ENCODE assay signal across 15 cellular contexts in the genomic region with DNA sequence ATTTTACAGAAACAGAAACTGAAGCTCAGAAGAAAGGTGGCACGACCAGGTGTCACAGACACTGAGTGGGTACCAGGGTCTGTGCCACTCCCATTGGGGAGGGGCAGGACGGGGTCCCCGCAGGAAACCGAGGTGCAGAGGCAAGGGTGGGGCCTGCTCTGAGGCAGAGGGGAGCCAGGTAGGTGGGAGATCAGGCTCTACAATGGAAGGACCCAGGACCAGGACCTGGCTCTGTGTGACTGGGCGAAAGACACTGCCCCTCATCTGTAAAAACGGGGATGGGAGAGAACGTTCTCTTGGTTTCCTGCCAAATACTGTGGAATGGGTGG. TPM values are rescaled to one million over a fixed set of nuclear protein-coding genes. Genes with fewer than 3 reads are reported as not detected.
DNase-seq lines count a peak whose midpoint lies in the region; ATAC-seq and TF ChIP-seq lines count a peak whose summit lies in the region.
"Had no signal": no experiment of that assay in that cellular context is flagged by ENCODE, and none has a peak within 500 bp of the region (broad histone marks: within the 10 kb centered on the region; RNA-seq: fewer than 3 reads in every experiment).

No MANE protein-coding gene starts in this region.

- no peak for DNase-seq in heart right ventricle
- no peak for DNase-seq in cardiac septum (ENCODE audit: low spot score)
- DNase-seq in activated B cell treated with CpG ODN at 0.5 μM for 24 hours = no peak
- no peak for DNase-seq in right atrium auricular region (ENCODE audit: low spot score)
- DNase-seq in tibial artery = no peak
- DNase-seq in ovary = no peak
- DNase-seq in NCI-H2107 treated with DMSO at 0.1 percent for 48 hours (lab: John Stamatoyannopoulos, UW; ENCODE audit: unreplicated experiment) = no peak
- no peak for DNase-seq in SKM-1 treated with dmso at 0.1 percent for 144 hours (lab: John Stamatoyannopoulos, UW; ENCODE audit: unreplicated experiment)
- DNase-seq: activated CD4-positive, alpha-beta T cell treated with anti-CD3 and anti-CD28 coated beads for 4 hours; activated gamma-delta T cell treated with Interleukin-2 at 50 U/mL for 16 hours; midbrain; stimulated activated CD4-positive, alpha-beta T cell treated with anti-CD3 and anti-CD28 coated beads, Interleukin-2, amount 100 ng/mL, for 48 hours; stimulated activated naive CD4-positive, alpha-beta T cell treated with Interleukin-2 at 50 U/mL for 16 hours had no signal

- CTCF ChIA-PET in activated B cell treated with CpG ODN at 0.5 μM for 24 hours (lab: Charles Lee) = interaction anchor here (0.8 to 1.1 kb wide), 2 partner anchors 11 to 12 kb away, joined by 3 read pairs; no protein-coding TSS in a partner anchor

- H3K4me3 Mint-ChIP-seq in activated B cell treated with CpG ODN at 0.5 μM for 24 hours = peak overlapping the region; percentile 19

- no peak for ATAC-seq in heart right ventricle
- no peak for ATAC-seq in activated B cell treated with CpG ODN at 0.5 μM for 24 hours (ENCODE audit: low read depth)

- 63 to 66% methylated on average over 7 of the region's 7 CpGs for WGBS in heart right ventricle, 2 donors
- WGBS in ovary, 3 donors = 59 to 74% (median 68%) methylated on average over 7 of the region's 7 CpGs

- TF ChIP-seq CTCF in heart right ventricle (IDR thresholded peaks at IDR 0.05) (no peak), activated B cell treated with CpG ODN at 0.5 μM for 24 hours (IDR thresholded peaks at IDR 0.05) (no peak), right atrium auricular region (IDR thresholded peaks at IDR 0.05) (no peak), tibial artery (IDR thresholded peaks at IDR 0.05) (no peak), ovary (IDR thresholded peaks at IDR 0.05) (no peak)

- H3K4me3 ChIP-seq in heart right ventricle (peak overlapping the region in 9 of 10 donors; percentile 8 to 49 (median 41)), right atrium auricular region (peak overlapping the region; percentile 19 to 25), tibial artery (peak overlapping the region; percentile 46 to 49), ovary (no peak overlapping the region)

- no peaks in the 10 kb centered on the region for H3K36me3 ChIP-seq in heart right ventricle
- no peaks in the 10 kb centered on the region for H3K36me3 ChIP-seq in right atrium auricular region
- H3K36me3 ChIP-seq in tibial artery = no peaks in the 10 kb centered on the region
- no peaks in the 10 kb centered on the region for H3K36me3 ChIP-seq in ovary

- intact Hi-C loops in heart right ventricle (cut with DNase I) = no loop called here
- intact Hi-C loops in cardiac septum (cut with DNase I) = no loop called here
- intact Hi-C loops in activated B cell treated with CpG ODN at 0.5 μM for 24 hours (cut with micrococcal nuclease) = no loop called here
- intact Hi-C loops in tibial artery (cut with DNase I; ENCODE audit: low total_unique reads) = no loop called here
- intact Hi-C loops in ovary (cut with DNase I) = no loop called here

- peaks cover 80% of the 10 kb centered on the region for H3K4me1 Mint-ChIP-seq in activated B cell treated with CpG ODN at 0.5 μM for 24 hours

- no peaks in the 10 kb centered on the region for H3K9me3 Mint-ChIP-seq in activated B cell treated with CpG ODN at 0.5 μM for 24 hours

- POLR2A ChIA-PET in activated B cell treated with CpG ODN at 0.5 μM for 24 hours (lab: Charles Lee) = interaction anchor here (0.7 to 1.5 kb wide), 5 partner anchors 10 to 98 kb away, joined by 3 to 9 read pairs (median 4); a partner anchor contains a TSS

- H3K4me1 ChIP-seq in heart right ventricle (peaks cover 28 to 89% (median 78%) of the 10 kb centered on the region in 9 donors), right atrium auricular region (peaks cover 0 to 78% of the 10 kb centered on the region in 2 donors), tibial artery (peaks cover 7 to 96% (median 87%) of the 10 kb centered on the region in 4 donors), ovary (ENCODE audit: insufficient read depth) (no peaks in the 10 kb centered on the region)

- no peaks in the 10 kb centered on the region for H3K9me3 ChIP-seq in heart right ventricle
- H3K9me3 ChIP-seq in right atrium auricular region = no peaks in the 10 kb centered on the region
- no peaks in the 10 kb centered on the region for H3K9me3 ChIP-seq in tibial artery
- no peaks in the 10 kb centered on the region for H3K9me3 ChIP-seq in ovary

- H3K27ac ChIP-seq in heart right ventricle = peak overlapping the region in 7 of 10 donors; percentile 40 to 79 (median 74)
- H3K27ac ChIP-seq in right atrium auricular region = peak overlapping the region; percentile 65 to 71
- peak overlapping the region; percentile 90 to 94 for H3K27ac ChIP-seq in tibial artery
- H3K27ac ChIP-seq in ovary = no peak overlapping the region

- peaks cover 2% of the 10 kb centered on the region for H3K36me3 Mint-ChIP-seq in activated B cell treated with CpG ODN at 0.5 μM for 24 hours (ENCODE audit: low read depth)

- peak overlapping the region; percentile 46 for H3K27ac Mint-ChIP-seq in activated B cell treated with CpG ODN at 0.5 μM for 24 hours

- TF ChIP-seq EP300 in ovary (IDR thresholded peaks at IDR 0.05) = no peak

- no peaks in the 10 kb centered on the region for H3K27me3 Mint-ChIP-seq in activated B cell treated with CpG ODN at 0.5 μM for 24 hours

- H3K27me3 ChIP-seq in heart right ventricle (no peaks in the 10 kb centered on the region), right atrium auricular region (no peaks in the 10 kb centered on the region), tibial artery (no peaks in the 10 kb centered on the region), ovary (no peaks in the 10 kb centered on the region)

- no peak for TF ChIP-seq POLR2A in ovary (IDR thresholded peaks at IDR 0.05)

RNA-seq across cellular contexts. Expression of a gene that starts 2.8 kb away (rescaled TPM):
- 10 to 100 TPM in 1 of 10 donors, 1 to 10 TPM in 9; 1.4 to 13.7 (median 2.6) TPM for total RNA-seq in heart right ventricle
- polyA plus RNA-seq in heart right ventricle = 1 to 10 TPM; 5.5 to 8.5 TPM
- 8.6 TPM for total RNA-seq in cardiac septum
- total RNA-seq in activated B cell treated with CpG ODN at 0.5 μM for 24 hours = 13.4 and 17.8 TPM in 2 replicates
- total RNA-seq in right atrium auricular region = 10 to 100 TPM in 1 of 2 donors, 1 to 10 TPM in 1; 7.0 to 20.6 TPM
- 1 to 10 TPM in 3 of 7 donors, under 1 TPM in 4; 0.24 to 1.5 (median 0.71) TPM for total RNA-seq in ovary
- 1 to 10 TPM in 1 of 2 donors, under 1 TPM in 1; 0.55 to 1.8 TPM for polyA plus RNA-seq in ovary
- total RNA-seq: MCF 10A had no signal

RNA-seq across cellular contexts. Expression of a gene that starts 13.9 kb away (rescaled TPM):
- total RNA-seq in heart right ventricle (1 to 10 TPM in 2 of 10 donors, not detected in 8; 1.9 to 5.9 TPM), cardiac septum (not detected), activated B cell treated with CpG ODN at 0.5 μM for 24 hours (33.1 and 38.2 TPM in 2 replicates), right atrium auricular region (not detected), ovary (not detected)
- polyA plus RNA-seq in heart right ventricle (not detected), ovary (not detected)
- total RNA-seq: MCF 10A had no signal
- polyA plus RNA-seq: CD14-positive monocyte had no signal

RNA-seq across cellular contexts. Expression of a gene that starts 21.0 kb away (rescaled TPM):
- total RNA-seq in heart right ventricle (100 to 1,000 TPM; 214 to 488 (median 287) TPM), cardiac septum (271 TPM), activated B cell treated with CpG ODN at 0.5 μM for 24 hours (174 and 200 TPM in 2 replicates), right atrium auricular region (100 to 1,000 TPM; 210 to 296 TPM), ovary (100 to 1,000 TPM in 5 of 7 donors, 10 to 100 TPM in 2; 80.5 to 312 (median 225) TPM)
- polyA plus RNA-seq in heart right ventricle (100 to 1,000 TPM; 304 to 370 TPM), ovary (100 to 1,000 TPM; 191 to 646 TPM)

RNA-seq across cellular contexts. Expression of a gene that starts 38.9 kb away (rescaled TPM):
- 10 to 100 TPM in 7 of 10 donors, 1 to 10 TPM in 3; 6.9 to 29.3 (median 14.9) TPM for total RNA-seq in heart right ventricle
- 1 to 10 TPM; 3.9 to 5.0 TPM for polyA plus RNA-seq in heart right ventricle
- 23.8 TPM for total RNA-seq in cardiac septum
- total RNA-seq in activated B cell treated with CpG ODN at 0.5 μM for 24 hours = 0.49 and 0.75 TPM in 2 replicates
- 10 to 100 TPM; 23.5 to 25.9 TPM for total RNA-seq in right atrium auricular region
- 10 to 100 TPM in 6 of 7 donors, 1 to 10 TPM in 1; 7.6 to 56.5 (median 20.8) TPM for total RNA-seq in ovary
- 10 to 100 TPM; 15.2 to 51.3 TPM for polyA plus RNA-seq in ovary

Comparison
In these comparisons a context has a peak if more than half of its experiments do, and no peak if none do; other contexts are left out.
1. H3K27ac ChIP-seq: peak in heart right ventricle (7 of 10), right atrium auricular region (2 of 2) and tibial artery (2 of 2); none in ovary (0 of 2).